Comparison of ENCODE assay signal across 24 cellular contexts in genomic region chr11:86948733-86949132, GRCh38. TPM values are rescaled to one million over a fixed set of nuclear protein-coding genes. Genes with fewer than 3 reads are reported as not detected.
DNase-seq lines count a peak whose midpoint lies in the region; ATAC-seq, FAIRE-seq and TF ChIP-seq lines count a peak whose summit lies in the region.
"Had no signal": no experiment of that assay in that cellular context is flagged by ENCODE, and none has a peak within 500 bp of the region (broad histone marks: within the 10 kb centered on the region; RNA-seq: fewer than 3 reads in every experiment).

No MANE protein-coding gene starts in this region.

- no peak overlapping the region for H2AFZ ChIP-seq in parathyroid adenoma
- H2AFZ ChIP-seq: hepatocyte had no signal

- H3K27me3 Mint-ChIP-seq in endodermal cell (ENCODE audit: insufficient read depth) = no peaks in the 10 kb centered on the region

- H3K27ac ChIP-seq in endodermal cell (ENCODE audit: low read depth, low read length) (no peak overlapping the region), parathyroid adenoma (no peak overlapping the region), transverse colon (peak overlapping the region; percentile 46 to 98 (median 63)), WERI-Rb-1 (no peak overlapping the region)
- H3K27ac ChIP-seq: body of pancreas, colonic mucosa, hepatocyte, ovary had no signal

- H3K4me3 Mint-ChIP-seq in endodermal cell = peak overlapping the region; percentile 12
- H3K4me3 Mint-ChIP-seq: activated CD4-positive, alpha-beta T cell treated with anti-CD3 and anti-CD28 coated beads for 36 hours; activated naive CD8-positive, alpha-beta T cell; CD4-positive, alpha-beta T cell had no signal

- H3K27me3 ChIP-seq in endodermal cell (ENCODE audit: control insufficient read depth, insufficient read depth, low read length, poor library complexity, severe bottlenecking) = no peaks in the 10 kb centered on the region
- no peaks in the 10 kb centered on the region for H3K27me3 ChIP-seq in parathyroid adenoma (ENCODE audit: control insufficient read depth, insufficient read depth, low read length)
- no peaks in the 10 kb centered on the region for H3K27me3 ChIP-seq in transverse colon
- no peaks in the 10 kb centered on the region for H3K27me3 ChIP-seq in WERI-Rb-1 (ENCODE audit: insufficient read depth, low read depth, severe bottlenecking)
- H3K27me3 ChIP-seq: body of pancreas, colonic mucosa, hepatocyte, MG63, ovary had no signal

- WGBS in endodermal cell (ENCODE audit: insufficient coverage in 1 of 2, insufficient read length in 1 of 2), 2 experiments = 95 to 98% methylated on average over 4 to 5 of the region's 5 CpGs
- 60 to 83% methylated on average over 1 to 5 of the region's 5 CpGs for WGBS in transverse colon (ENCODE audit: low coverage in 1 of 2), 2 donors

- DNase-seq in endodermal cell (no peak), left cardiac atrium (no peak), transverse colon (no peak), WERI-Rb-1 (no peak), GM12891 (ENCODE audit: insufficient read length, low spot score) (no peak), epidermal melanocyte (ENCODE audit: insufficient read length, low spot score) (no peak)
- DNase-seq: activated CD4-positive, alpha-beta T cell treated with anti-CD3 and anti-CD28 coated beads for 36 hours; body of pancreas; CD4-positive, alpha-beta T cell; colonic mucosa; DMS 273 treated with DMSO at 0.1 percent for 48 hours; GDM1; GOT3; MG63; NCI-H1436 treated with DMSO at 0.1 percent for 48 hours; NCI-H526; ovary; stimulated activated naive CD4-positive, alpha-beta T cell treated with Interleukin-2 at 50 U/mL for 16 hours; SW 1271 had no signal

- peaks cover 79% of the 10 kb centered on the region for H3K36me3 Mint-ChIP-seq in endodermal cell (ENCODE audit: low read depth)
- H3K36me3 Mint-ChIP-seq: activated naive CD8-positive, alpha-beta T cell had no signal

- H3K9ac ChIP-seq in endodermal cell (ENCODE audit: extremely low read depth, low read length, poor library complexity, severe bottlenecking) (no peak overlapping the region), parathyroid adenoma (no peak overlapping the region)

- no peak for TF ChIP-seq EP300 in transverse colon (IDR thresholded peaks at IDR 0.05; ENCODE audit: low read depth)

- H3K4me1 ChIP-seq in endodermal cell (ENCODE audit: control insufficient read depth, insufficient read depth, low read length) (peaks cover 10% of the 10 kb centered on the region), parathyroid adenoma (no peaks in the 10 kb centered on the region), transverse colon (peaks cover 9 to 48% (median 13%) of the 10 kb centered on the region in 4 donors)
- H3K4me1 ChIP-seq: colonic mucosa had no signal

- TF ChIP-seq CTCF in endodermal cell (conservative IDR thresholded peaks at IDR 0.05) (no peak), parathyroid adenoma (IDR thresholded peaks at IDR 0.05) (no peak), transverse colon (IDR thresholded peaks at IDR 0.05) (no peak), WERI-Rb-1 (IDR thresholded peaks at IDR 0.05; ENCODE audit: low read depth, low read length) (no peak)

- ATAC-seq in left cardiac atrium = peak; percentile 46 to 71
- ATAC-seq: activated CD4-positive, alpha-beta T cell treated with anti-CD3 and anti-CD28 coated beads for 36 hours; body of pancreas had no signal

- no peaks in the 10 kb centered on the region for H3K9me3 ChIP-seq in endodermal cell (ENCODE audit: control insufficient read depth, low read length)
- H3K9me3 ChIP-seq in parathyroid adenoma (ENCODE audit: control insufficient read depth, low read length) = no peaks in the 10 kb centered on the region
- no peaks in the 10 kb centered on the region for H3K9me3 ChIP-seq in transverse colon
- H3K9me3 ChIP-seq in WERI-Rb-1 (ENCODE audit: severe bottlenecking) = no peaks in the 10 kb centered on the region
- H3K9me3 ChIP-seq: body of pancreas, colonic mucosa, MG63, ovary had no signal

- peak overlapping the region; percentile 13 for H3K4me2 ChIP-seq in parathyroid adenoma (ENCODE audit: low read length)

- no peak overlapping the region for H3K27ac Mint-ChIP-seq in endodermal cell
- H3K27ac Mint-ChIP-seq: activated CD4-positive, alpha-beta T cell treated with anti-CD3 and anti-CD28 coated beads for 36 hours; activated naive CD8-positive, alpha-beta T cell; CD4-positive, alpha-beta T cell had no signal

- no peak for FAIRE-seq in GM12891 (lab: Jason Lieb, UNC)

- no peaks in the 10 kb centered on the region for H3K79me2 ChIP-seq in parathyroid adenoma

- H3K9me3 Mint-ChIP-seq in endodermal cell = no peaks in the 10 kb centered on the region
- H3K9me3 Mint-ChIP-seq: CD4-positive, alpha-beta T cell had no signal

- in situ Hi-C loops in transverse colon (cut with MboI; ENCODE audit: low pct_ligation_motif_present in 1 of 4, low pct_unique_long_range_greater_than_20kb in 1 of 4, low sequenced_read_pairs in 3 of 4) = loop anchor here (10.0 to 25.0 kb wide), 5 partner anchors 326 to 464 kb away; no protein-coding TSS in a partner anchor

- H3K36me3 ChIP-seq in endodermal cell (ENCODE audit: control insufficient read depth, insufficient read depth, low read length) = peaks cover 80% of the 10 kb centered on the region
- H3K36me3 ChIP-seq in parathyroid adenoma (ENCODE audit: control insufficient read depth, insufficient read depth, low read length) = no peaks in the 10 kb centered on the region
- H3K36me3 ChIP-seq in transverse colon = no peaks in the 10 kb centered on the region
- H3K36me3 ChIP-seq in WERI-Rb-1 = no peaks in the 10 kb centered on the region
- H3K36me3 ChIP-seq: colonic mucosa, MG63, ovary had no signal

- peak overlapping the region; percentile 41 for H3K4me3 ChIP-seq in endodermal cell (ENCODE audit: low read length)
- no peak overlapping the region for H3K4me3 ChIP-seq in parathyroid adenoma (ENCODE audit: low read depth, low read length)
- H3K4me3 ChIP-seq in transverse colon = no peak overlapping the region
- no peak overlapping the region for H3K4me3 ChIP-seq in WERI-Rb-1 (ENCODE audit: low read depth, low read length)
- H3K4me3 ChIP-seq: body of pancreas, colonic mucosa, hepatocyte, lung, MG63, ovary, skin epidermis had no signal

- TF ChIP-seq POLR2A in transverse colon (IDR thresholded peaks at IDR 0.05) = no peak
- no peak for TF ChIP-seq POLR2A in GM12891 (IDR thresholded peaks at IDR 0.05; ENCODE audit: low read depth, low read length)

- intact Hi-C loops in left cardiac atrium (cut with DNase I) (loop anchor here in 1 of 2 donors (10.0 kb wide), 1 partner anchor 86 kb away; the partner anchor contains the start of gene TMEM135), transverse colon (cut with DNase I; ENCODE audit: low total_unique reads) (no loop called here)

- H3K4me1 Mint-ChIP-seq in endodermal cell = peaks cover 44% of the 10 kb centered on the region
- H3K4me1 Mint-ChIP-seq: activated CD4-positive, alpha-beta T cell treated with anti-CD3 and anti-CD28 coated beads for 36 hours had no signal

TF ChIP-seq in GM12891, 5 proteins besides CTCF, POLR2A, EP300 and RAD21:
- TF ChIP-seq SPI1 (IDR thresholded peaks at IDR 0.05; ENCODE audit: low read depth, low read length) (no peak), POU2F2 (IDR thresholded peaks at IDR 0.05; ENCODE audit: low read depth, low read length) (no peak), TAF1 (IDR thresholded peaks at IDR 0.05; ENCODE audit: low read depth, low read length) (no peak), POLR2AphosphoS5 (IDR thresholded peaks at IDR 0.05; ENCODE audit: low read depth, low read length) (no peak), PAX5 (IDR thresholded peaks at IDR 0.05; ENCODE audit: insufficient read depth, low read length, severe bottlenecking) (no peak)

RNA-seq across cellular contexts. Expression of gene FZD4, which starts 6.5 kb away (rescaled TPM):
- total RNA-seq in endodermal cell = 10 to 100 TPM; 52.1 to 53.9 TPM
- polyA plus RNA-seq in endodermal cell (2013, experiment 1 of 2) = 11.2 TPM
- 11.4 TPM for polyA plus RNA-seq in endodermal cell (2013, experiment 2 of 2)
- total RNA-seq in left cardiac atrium = 10 to 100 TPM; 45.5 to 54.2 TPM
- total RNA-seq in transverse colon = 10 to 100 TPM in 3 of 4 donors, 1 to 10 TPM in 1; 9.1 to 27.1 (median 18.1) TPM
- polyA plus RNA-seq in GM12891 (2012; ENCODE audit: low read depth, missing spikeins) = not detected
- total RNA-seq: CD4-positive, alpha-beta T cell had no signal

Comparison
In these comparisons a context has a peak if more than half of its experiments do, and no peak if none do; other contexts are left out.
1. H3K27ac ChIP-seq: peak in transverse colon (4 of 4); none in endodermal cell (single experiment), parathyroid adenoma (single experiment) and WERI-Rb-1 (single experiment).